ENCODE assay signal across 17 cellular contexts in the genomic region with DNA sequence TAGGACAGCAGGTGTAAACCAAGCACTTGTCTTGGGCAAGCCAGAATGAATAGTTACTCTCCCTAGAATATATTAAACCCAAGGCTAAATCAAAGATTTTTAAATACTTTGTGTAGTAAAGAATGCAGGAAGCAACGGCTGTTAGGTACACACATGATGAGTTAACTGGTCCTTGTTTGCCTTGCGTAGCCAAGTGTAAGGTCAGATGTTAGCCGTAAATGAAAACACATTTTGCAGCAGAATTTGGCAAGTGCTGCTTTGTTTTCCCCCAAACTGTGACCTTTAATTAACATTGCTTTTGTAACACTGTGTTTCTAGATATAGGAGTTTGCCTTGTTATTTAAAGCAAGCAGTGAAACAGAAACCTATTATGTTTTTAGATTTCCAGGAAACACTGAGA.
"Had no signal": no experiment of that assay in that cellular context is flagged by ENCODE, and none has a peak within 500 bp of the region (broad histone marks: within the 10 kb centered on the region; RNA-seq: fewer than 3 reads in every experiment).

No MANE protein-coding gene starts in this region.

- H3K9me3 ChIP-seq: adrenal gland, right lobe of liver, stomach, upper lobe of right lung had no signal

- ATAC-seq: activated naive CD4-positive, alpha-beta T cell treated with anti-CD3 and anti-CD28 coated beads, Interleukin-2, amount 50 U/mL, for 72 hours; left ventricle myocardium superior; upper lobe of right lung had no signal

- H3K27ac Mint-ChIP-seq: activated naive CD4-positive, alpha-beta T cell treated with anti-CD3 and anti-CD28 coated beads, Interleukin-2, amount 50 U/mL, for 72 hours; dendritic cell treated with granulocyte-macrophage colony-stimulating factor and Interleukin-4, amounts not matched to agents 40 ng/mL and 50 ng/mL, for 4 days had no signal

- H3K4me1 ChIP-seq: adrenal gland, right lobe of liver, upper lobe of right lung had no signal

- H3K27ac ChIP-seq: adrenal gland, cardiac muscle cell, right lobe of liver, stomach, upper lobe of right lung, WERI-Rb-1 had no signal

- H3K27me3 ChIP-seq: adrenal gland, cardiac muscle cell, right lobe of liver, stomach, upper lobe of right lung had no signal

- H3K9me3 Mint-ChIP-seq: activated naive CD4-positive, alpha-beta T cell treated with anti-CD3 and anti-CD28 coated beads, Interleukin-2, amount 50 U/mL, for 72 hours; dendritic cell treated with granulocyte-macrophage colony-stimulating factor and Interleukin-4, amounts not matched to agents 40 ng/mL and 50 ng/mL, for 4 days had no signal

- DNase-seq: activated CD4-positive, alpha-beta T cell treated with anti-CD3 and anti-CD28 coated beads for 1 hour; activated CD4-positive, alpha-beta T cell treated with anti-CD3 and anti-CD28 coated beads, Interleukin-2, amount 50 U/mL, for 4 hours; activated gamma-delta T cell treated with Interleukin-2 at 50 U/mL for 16 hours; adrenal gland; effector memory CD4-positive, alpha-beta T cell; kidney; left ventricle myocardium superior; right lobe of liver; stimulated activated CD4-positive, alpha-beta T cell treated with anti-CD3 and anti-CD28 coated beads, Interleukin-4, amount 100 ng/mL, for 1 hour; stomach; upper lobe of right lung; WERI-Rb-1 had no signal

- H3K36me3 Mint-ChIP-seq: activated naive CD4-positive, alpha-beta T cell treated with anti-CD3 and anti-CD28 coated beads, Interleukin-2, amount 50 U/mL, for 72 hours had no signal

- FAIRE-seq: frontal cortex, kidney had no signal

- H3K4me2 ChIP-seq: smooth muscle cell had no signal

- H3K4me3 ChIP-seq: adrenal gland, cardiac muscle cell, right lobe of liver, smooth muscle cell, stomach, upper lobe of right lung had no signal

- H3K36me3 ChIP-seq: adrenal gland, cardiac muscle cell, right lobe of liver, stomach, upper lobe of right lung, WERI-Rb-1 had no signal

- H3K4me3 Mint-ChIP-seq: dendritic cell treated with granulocyte-macrophage colony-stimulating factor and Interleukin-4, amounts not matched to agents 40 ng/mL and 50 ng/mL, for 4 days had no signal
